ENCODE assay signal across 1 cellular context in the genomic region with DNA sequence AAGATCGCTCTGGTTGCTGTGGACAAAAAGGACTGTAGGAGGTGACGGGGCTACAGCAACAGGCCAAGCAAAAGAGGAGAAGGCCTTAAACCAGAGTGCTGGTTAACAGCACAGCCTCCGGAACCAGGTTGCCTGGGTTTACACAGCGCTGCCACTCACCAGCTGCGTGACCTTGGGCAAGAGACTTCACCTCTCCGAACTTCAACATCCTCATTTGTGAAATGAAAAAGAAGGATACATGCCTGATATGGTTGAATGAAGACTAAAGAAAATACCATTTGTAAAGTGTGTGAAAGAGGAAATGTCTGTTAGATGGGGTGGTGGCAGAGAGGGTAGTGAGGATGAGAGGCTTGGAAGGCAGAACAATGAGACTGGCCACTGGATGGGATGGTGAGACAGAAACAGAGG.
TF ChIP-seq lines count a peak whose summit lies in the region.

No MANE protein-coding gene starts in this region.

TF ChIP-seq in H1, 55 proteins besides CTCF, POLR2A, EP300 and RAD21 (continued from another document):
- TF ChIP-seq SAP30 (IDR thresholded peaks at IDR 0.05; ENCODE audit: insufficient read depth, insufficient replicate concordance, low read length): no peak
- no peak for TF ChIP-seq HDAC6 (IDR thresholded peaks at IDR 0.05; ENCODE audit: low read depth, low read length)
- TF ChIP-seq RXRA (IDR thresholded peaks at IDR 0.05; ENCODE audit: insufficient read depth, low read depth, low read length): no peak
- no peak for TF ChIP-seq SP1 (IDR thresholded peaks at IDR 0.05; ENCODE audit: low read depth, low read length)
- no peak for TF ChIP-seq SIN3A (conservative IDR thresholded peaks at IDR 0.05 in 1 of 2, IDR thresholded peaks at IDR 0.05 in 1 of 2; ENCODE audit: low read depth in 1 of 2, low read length in 2 of 2)
- TF ChIP-seq KDM5A (IDR thresholded peaks at IDR 0.05; ENCODE audit: low read length): no peak
- no peak for TF ChIP-seq JUND (IDR thresholded peaks at IDR 0.05; ENCODE audit: low read length)
- TF ChIP-seq TEAD4 (IDR thresholded peaks at IDR 0.05; ENCODE audit: low read depth, low read length): no peak
- no peak for TF ChIP-seq BACH1 (IDR thresholded peaks at IDR 0.05; ENCODE audit: low read length)
- no peak for TF ChIP-seq RNF2 (IDR thresholded peaks at IDR 0.05; ENCODE audit: borderline replicate concordance, low read depth, low read length, missing control alignments, poor library complexity, severe bottlenecking)
- TF ChIP-seq MAX (IDR thresholded peaks at IDR 0.05): no peak
- no peak for TF ChIP-seq RBBP5 (IDR thresholded peaks at IDR 0.05; ENCODE audit: borderline replicate concordance, low read depth, low read length)
- TF ChIP-seq CHD1 (IDR thresholded peaks at IDR 0.05; ENCODE audit: low read depth, low read length): no peak
- TF ChIP-seq, protein P1, sequence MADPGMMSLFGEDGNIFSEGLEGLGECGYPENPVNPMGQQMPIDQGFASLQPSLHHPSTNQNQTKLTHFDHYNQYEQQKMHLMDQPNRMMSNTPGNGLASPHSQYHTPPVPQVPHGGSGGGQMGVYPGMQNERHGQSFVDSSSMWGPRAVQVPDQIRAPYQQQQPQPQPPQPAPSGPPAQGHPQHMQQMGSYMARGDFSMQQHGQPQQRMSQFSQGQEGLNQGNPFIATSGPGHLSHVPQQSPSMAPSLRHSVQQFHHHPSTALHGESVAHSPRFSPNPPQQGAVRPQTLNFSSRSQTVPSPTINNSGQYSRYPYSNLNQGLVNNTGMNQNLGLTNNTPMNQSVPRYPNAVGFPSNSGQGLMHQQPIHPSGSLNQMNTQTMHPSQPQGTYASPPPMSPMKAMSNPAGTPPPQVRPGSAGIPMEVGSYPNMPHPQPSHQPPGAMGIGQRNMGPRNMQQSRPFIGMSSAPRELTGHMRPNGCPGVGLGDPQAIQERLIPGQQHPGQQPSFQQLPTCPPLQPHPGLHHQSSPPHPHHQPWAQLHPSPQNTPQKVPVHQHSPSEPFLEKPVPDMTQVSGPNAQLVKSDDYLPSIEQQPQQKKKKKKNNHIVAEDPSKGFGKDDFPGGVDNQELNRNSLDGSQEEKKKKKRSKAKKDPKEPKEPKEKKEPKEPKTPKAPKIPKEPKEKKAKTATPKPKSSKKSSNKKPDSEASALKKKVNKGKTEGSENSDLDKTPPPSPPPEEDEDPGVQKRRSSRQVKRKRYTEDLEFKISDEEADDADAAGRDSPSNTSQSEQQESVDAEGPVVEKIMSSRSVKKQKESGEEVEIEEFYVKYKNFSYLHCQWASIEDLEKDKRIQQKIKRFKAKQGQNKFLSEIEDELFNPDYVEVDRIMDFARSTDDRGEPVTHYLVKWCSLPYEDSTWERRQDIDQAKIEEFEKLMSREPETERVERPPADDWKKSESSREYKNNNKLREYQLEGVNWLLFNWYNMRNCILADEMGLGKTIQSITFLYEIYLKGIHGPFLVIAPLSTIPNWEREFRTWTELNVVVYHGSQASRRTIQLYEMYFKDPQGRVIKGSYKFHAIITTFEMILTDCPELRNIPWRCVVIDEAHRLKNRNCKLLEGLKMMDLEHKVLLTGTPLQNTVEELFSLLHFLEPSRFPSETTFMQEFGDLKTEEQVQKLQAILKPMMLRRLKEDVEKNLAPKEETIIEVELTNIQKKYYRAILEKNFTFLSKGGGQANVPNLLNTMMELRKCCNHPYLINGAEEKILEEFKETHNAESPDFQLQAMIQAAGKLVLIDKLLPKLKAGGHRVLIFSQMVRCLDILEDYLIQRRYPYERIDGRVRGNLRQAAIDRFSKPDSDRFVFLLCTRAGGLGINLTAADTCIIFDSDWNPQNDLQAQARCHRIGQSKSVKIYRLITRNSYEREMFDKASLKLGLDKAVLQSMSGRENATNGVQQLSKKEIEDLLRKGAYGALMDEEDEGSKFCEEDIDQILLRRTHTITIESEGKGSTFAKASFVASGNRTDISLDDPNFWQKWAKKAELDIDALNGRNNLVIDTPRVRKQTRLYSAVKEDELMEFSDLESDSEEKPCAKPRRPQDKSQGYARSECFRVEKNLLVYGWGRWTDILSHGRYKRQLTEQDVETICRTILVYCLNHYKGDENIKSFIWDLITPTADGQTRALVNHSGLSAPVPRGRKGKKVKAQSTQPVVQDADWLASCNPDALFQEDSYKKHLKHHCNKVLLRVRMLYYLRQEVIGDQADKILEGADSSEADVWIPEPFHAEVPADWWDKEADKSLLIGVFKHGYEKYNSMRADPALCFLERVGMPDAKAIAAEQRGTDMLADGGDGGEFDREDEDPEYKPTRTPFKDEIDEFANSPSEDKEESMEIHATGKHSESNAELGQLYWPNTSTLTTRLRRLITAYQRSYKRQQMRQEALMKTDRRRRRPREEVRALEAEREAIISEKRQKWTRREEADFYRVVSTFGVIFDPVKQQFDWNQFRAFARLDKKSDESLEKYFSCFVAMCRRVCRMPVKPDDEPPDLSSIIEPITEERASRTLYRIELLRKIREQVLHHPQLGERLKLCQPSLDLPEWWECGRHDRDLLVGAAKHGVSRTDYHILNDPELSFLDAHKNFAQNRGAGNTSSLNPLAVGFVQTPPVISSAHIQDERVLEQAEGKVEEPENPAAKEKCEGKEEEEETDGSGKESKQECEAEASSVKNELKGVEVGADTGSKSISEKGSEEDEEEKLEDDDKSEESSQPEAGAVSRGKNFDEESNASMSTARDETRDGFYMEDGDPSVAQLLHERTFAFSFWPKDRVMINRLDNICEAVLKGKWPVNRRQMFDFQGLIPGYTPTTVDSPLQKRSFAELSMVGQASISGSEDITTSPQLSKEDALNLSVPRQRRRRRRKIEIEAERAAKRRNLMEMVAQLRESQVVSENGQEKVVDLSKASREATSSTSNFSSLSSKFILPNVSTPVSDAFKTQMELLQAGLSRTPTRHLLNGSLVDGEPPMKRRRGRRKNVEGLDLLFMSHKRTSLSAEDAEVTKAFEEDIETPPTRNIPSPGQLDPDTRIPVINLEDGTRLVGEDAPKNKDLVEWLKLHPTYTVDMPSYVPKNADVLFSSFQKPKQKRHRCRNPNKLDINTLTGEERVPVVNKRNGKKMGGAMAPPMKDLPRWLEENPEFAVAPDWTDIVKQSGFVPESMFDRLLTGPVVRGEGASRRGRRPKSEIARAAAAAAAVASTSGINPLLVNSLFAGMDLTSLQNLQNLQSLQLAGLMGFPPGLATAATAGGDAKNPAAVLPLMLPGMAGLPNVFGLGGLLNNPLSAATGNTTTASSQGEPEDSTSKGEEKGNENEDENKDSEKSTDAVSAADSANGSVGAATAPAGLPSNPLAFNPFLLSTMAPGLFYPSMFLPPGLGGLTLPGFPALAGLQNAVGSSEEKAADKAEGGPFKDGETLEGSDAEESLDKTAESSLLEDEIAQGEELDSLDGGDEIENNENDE (IDR thresholded peaks at IDR 0.05; ENCODE audit: insufficient replicate concordance, low read length): no peak
- TF ChIP-seq PHF8 (conservative IDR thresholded peaks at IDR 0.05; ENCODE audit: low read depth, low read length): no peak
- no peak for TF ChIP-seq CBX8 (IDR thresholded peaks at IDR 0.05; ENCODE audit: borderline replicate concordance, low read depth, low read length)
- no peak for TF ChIP-seq GTF2F1 (IDR thresholded peaks at IDR 0.05; ENCODE audit: borderline replicate concordance, low read depth, low read length)
